ENCODE assay signal across 1 cellular context in the genomic region with DNA sequence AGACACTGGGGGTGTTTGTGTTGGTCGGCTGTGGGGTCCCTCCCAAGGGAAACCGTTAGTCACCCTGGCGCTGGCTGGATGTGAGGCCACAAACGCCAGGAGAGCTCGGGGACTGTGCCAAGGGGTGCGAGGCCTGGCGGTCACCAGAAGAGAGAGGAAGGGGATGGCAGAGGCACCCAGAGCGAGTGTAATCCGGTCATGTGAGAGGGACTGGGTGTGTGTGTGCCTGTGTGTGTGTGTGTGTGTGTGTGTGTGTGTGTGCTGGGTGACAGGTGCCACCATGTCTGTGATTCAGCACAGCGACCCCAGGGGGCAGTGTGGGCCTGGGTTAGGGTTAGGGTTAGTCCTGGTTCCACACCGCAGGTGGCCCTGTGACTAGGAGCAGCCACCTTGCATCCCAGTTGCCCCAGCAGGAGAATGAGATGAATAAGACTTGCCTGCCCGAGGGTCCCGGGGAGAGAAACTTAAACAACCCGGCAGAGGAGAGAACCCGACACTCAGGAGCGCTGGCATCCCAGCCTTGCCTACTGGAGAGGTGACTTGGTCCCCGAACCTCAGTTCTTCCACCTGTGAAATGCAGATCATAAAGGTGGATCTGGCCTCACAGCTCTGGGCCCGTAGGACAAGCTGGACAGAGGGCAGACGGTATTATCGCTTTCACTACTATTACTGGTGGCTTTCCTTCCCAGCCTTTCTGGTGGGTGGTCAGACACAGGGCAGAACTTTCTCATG.
TF ChIP-seq lines count a peak whose summit lies in the region.

No MANE protein-coding gene starts in this region.

TF ChIP-seq in H1, 55 proteins besides CTCF, POLR2A, EP300 and RAD21:
- TF ChIP-seq SUZ12 (IDR thresholded peaks at IDR 0.05; ENCODE audit: low read length) (no peak), ZNF274 (IDR thresholded peaks at IDR 0.05; ENCODE audit: borderline replicate concordance, extremely low read depth, low read length) (no peak), GABPA (IDR thresholded peaks at IDR 0.05; ENCODE audit: borderline replicate concordance, insufficient read depth, low read length) (peak; percentile 39; the same call in 1 of the 2 replicates), RBBP5 (IDR thresholded peaks at IDR 0.05; ENCODE audit: borderline replicate concordance, low read depth, low read length) (0 out of 2 replicates have a peak, but pooled peaks have one; percentile 11), TCF12 (IDR thresholded peaks at IDR 0.05; ENCODE audit: low read depth, low read length) (0 out of 2 replicates have a peak, but pooled peaks have one; percentile 31), TEAD4 (IDR thresholded peaks at IDR 0.05; ENCODE audit: low read depth, low read length) (peak; percentile 41; the same call in 1 of the 2 replicates), SP2 (IDR thresholded peaks at IDR 0.05; ENCODE audit: low read length) (no peak), SIRT6 (IDR thresholded peaks at IDR 0.05; ENCODE audit: low read length) (no peak), TAF7 (optimal IDR thresholded peaks at IDR 0.05; ENCODE audit: borderline replicate concordance, low read depth, low read length) (no peak), JUND (IDR thresholded peaks at IDR 0.05; ENCODE audit: low read length) (no peak), YY1 (IDR thresholded peaks at IDR 0.05; ENCODE audit: low read depth, low read length) (peak; percentile 35; the same call in 1 of the 2 replicates), CREB1 (IDR thresholded peaks at IDR 0.05) (0 out of 2 replicates have a peak, but pooled peaks have one; percentile 54)
- TF ChIP-seq, protein P1, sequence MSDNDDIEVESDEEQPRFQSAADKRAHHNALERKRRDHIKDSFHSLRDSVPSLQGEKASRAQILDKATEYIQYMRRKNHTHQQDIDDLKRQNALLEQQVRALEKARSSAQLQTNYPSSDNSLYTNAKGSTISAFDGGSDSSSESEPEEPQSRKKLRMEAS (IDR thresholded peaks at IDR 0.05), result peak; percentile 69
TF ChIP-seq in H1: peak in this region for 7.
